Comparison of ENCODE assay signal across 1 cellular context in genomic region chr22:37608477-37609239, GRCh38.
TF ChIP-seq lines count a peak whose summit lies in the region.

TSS of gene GGA1 (plus strand) at chr22:37608834. CDS start at chr22:37608861, 27 bp downstream.

TF ChIP-seq in HepG2, 621 proteins besides CTCF, POLR2A, EP300 and RAD21 (continued from another document and continues in another):
- TF ChIP-seq KDM6A (CRISPR knock-in tag; IDR thresholded peaks at IDR 0.05; ENCODE audit: low read depth) (no peak), XRCC5 (optimal IDR thresholded peaks at IDR 0.05; ENCODE audit: low read length) (peak; percentile 90), EZH2 (conservative IDR thresholded peaks at IDR 0.05; ENCODE audit: low read depth, low read length) (no peak), TBP (CRISPR knock-in tag; IDR thresholded peaks at IDR 0.05) (no peak), PBX2 (CRISPR knock-in tag; IDR thresholded peaks at IDR 0.05) (no peak), ZXDC (CRISPR knock-in tag; IDR thresholded peaks at IDR 0.05) (0 out of 2 replicates have a peak, but pooled peaks have one; percentile 17), ZNF510 (CRISPR knock-in tag; IDR thresholded peaks at IDR 0.05; ENCODE audit: low read depth) (0 out of 2 replicates have a peak, but pooled peaks have one; percentile 8), ZNF616 (CRISPR knock-in tag; IDR thresholded peaks at IDR 0.05; ENCODE audit: low read depth) (no peak), DDIT3 (CRISPR knock-in tag; IDR thresholded peaks at IDR 0.05) (no peak), SAP130 (CRISPR knock-in tag; IDR thresholded peaks at IDR 0.05; ENCODE audit: low read depth) (peak; percentile 90), CERS6 (CRISPR knock-in tag; IDR thresholded peaks at IDR 0.05) (no peak), SNAPC2 (CRISPR knock-in tag; IDR thresholded peaks at IDR 0.05) (peak; percentile 29; the same call in 1 of the 2 replicates), ZNF879 (CRISPR knock-in tag; IDR thresholded peaks at IDR 0.05) (no peak), ZNF782 (CRISPR knock-in tag; IDR thresholded peaks at IDR 0.05; ENCODE audit: borderline replicate concordance) (0 out of 2 replicates have a peak, but pooled peaks have one; percentile 74), ZNF232 (CRISPR knock-in tag; IDR thresholded peaks at IDR 0.05; ENCODE audit: borderline replicate concordance) (peak; percentile 62; the same call in 1 of the 2 replicates), ZNF747 (CRISPR knock-in tag; IDR thresholded peaks at IDR 0.05; ENCODE audit: borderline replicate concordance) (no peak), ATF6 (CRISPR knock-in tag; conservative IDR thresholded peaks at IDR 0.05) (no peak), ZNF503 (CRISPR knock-in tag; IDR thresholded peaks at IDR 0.05) (0 out of 2 replicates have a peak, but pooled peaks have one; percentile 75), SKI (IDR thresholded peaks at IDR 0.05; ENCODE audit: partially characterized antibody) (no peak), ZNF44 (CRISPR knock-in tag; IDR thresholded peaks at IDR 0.05) (peak; percentile 91; the same call in 1 of the 2 replicates), ONECUT2 (CRISPR knock-in tag; IDR thresholded peaks at IDR 0.05) (no peak), KAT8 (CRISPR knock-in tag; IDR thresholded peaks at IDR 0.05) (peak; percentile 95), IRF9 (CRISPR knock-in tag; IDR thresholded peaks at IDR 0.05; ENCODE audit: borderline replicate concordance) (peak; percentile 67; the same call in 1 of the 2 replicates), MEIS2 (CRISPR knock-in tag; IDR thresholded peaks at IDR 0.05) (peak; percentile 52), ZNF546 (CRISPR knock-in tag; conservative IDR thresholded peaks at IDR 0.05) (no peak), ZBTB4 (CRISPR knock-in tag; IDR thresholded peaks at IDR 0.05; ENCODE audit: borderline replicate concordance) (no peak), ZNF703 (CRISPR knock-in tag; IDR thresholded peaks at IDR 0.05; ENCODE audit: borderline replicate concordance) (no peak), MXD4 (CRISPR knock-in tag; IDR thresholded peaks at IDR 0.05) (peak; percentile 34; the same call in 1 of the 2 replicates), ZNF138 (CRISPR knock-in tag; IDR thresholded peaks at IDR 0.05; ENCODE audit: low read depth) (no peak), SPEN (CRISPR knock-in tag; IDR thresholded peaks at IDR 0.05; ENCODE audit: low read depth) (peak; percentile 59; the same call in 1 of the 2 replicates), WIZ (CRISPR knock-in tag; IDR thresholded peaks at IDR 0.05) (no peak), ZBTB25 (CRISPR knock-in tag; IDR thresholded peaks at IDR 0.05) (peak; percentile 98), ZNF329 (CRISPR knock-in tag; IDR thresholded peaks at IDR 0.05; ENCODE audit: low read depth) (no peak), AFF4 (CRISPR knock-in tag; IDR thresholded peaks at IDR 0.05) (no peak), TFDP1 (CRISPR knock-in tag; IDR thresholded peaks at IDR 0.05; ENCODE audit: borderline replicate concordance) (peak; percentile 68; the same call in 1 of the 2 replicates), SP4 (CRISPR knock-in tag; IDR thresholded peaks at IDR 0.05) (peak; percentile 60; the same call in 1 of the 2 replicates)
